In the genomic region with DNA sequence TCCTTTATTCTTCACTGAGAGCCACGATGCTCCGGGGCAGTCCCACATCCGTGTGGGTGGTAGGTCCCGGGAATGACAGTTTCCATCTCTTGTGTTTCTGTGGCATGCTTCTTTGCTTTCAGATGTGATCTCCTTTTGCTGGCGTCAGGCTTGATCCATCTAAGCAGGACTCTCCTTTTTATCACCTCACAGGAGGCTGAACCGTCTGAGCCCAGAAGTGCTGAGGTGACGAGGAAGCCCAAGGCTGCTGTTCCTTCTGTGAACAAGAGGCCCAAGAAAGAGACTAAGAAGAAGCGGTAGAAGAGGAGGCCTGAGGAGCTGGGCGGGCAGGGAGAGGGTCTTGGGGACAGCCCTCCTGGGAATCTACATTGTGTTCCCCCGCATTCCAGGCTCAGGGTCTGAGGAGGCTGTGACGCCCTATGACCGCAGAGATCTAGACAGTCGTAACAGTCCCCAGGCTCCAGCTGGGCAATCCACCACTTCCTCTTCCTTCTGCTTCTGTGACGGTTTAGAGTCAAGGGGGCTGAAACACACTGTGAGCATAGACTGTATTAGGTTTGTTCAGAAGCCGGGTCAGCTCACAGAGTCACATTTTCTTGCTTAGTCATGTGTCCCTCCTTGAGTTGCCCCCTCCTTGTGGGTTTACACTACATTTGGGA, we compare ENCODE assay signal across 9 cellular contexts. TPM values are rescaled to one million over a fixed set of nuclear protein-coding genes. Genes with fewer than 3 reads are reported as not detected.
DNase-seq lines count a peak whose midpoint lies in the region; ATAC-seq and TF ChIP-seq lines count a peak whose summit lies in the region.
"Had no signal": no experiment of that assay in that cellular context is flagged by ENCODE, and none has a peak within 500 bp of the region (broad histone marks: within the 10 kb centered on the region; RNA-seq: fewer than 3 reads in every experiment).

No MANE protein-coding gene starts in this region.

- CTCF ChIA-PET in naive thymus-derived CD4-positive, alpha-beta T cell (lab: Charles Lee): no interaction called here

- WGBS in heart left ventricle, 4 donors: 79 to 93% (median 88%) methylated on average over 15 of the region's 15 CpGs

- H3K36me3 ChIP-seq in heart left ventricle (peaks cover 0 to 27% (median 19%) of the 10 kb centered on the region in 9 donors), BE2C (peaks cover 22% of the 10 kb centered on the region)
- H3K36me3 ChIP-seq in naive thymus-derived CD4-positive, alpha-beta T cell (ENCODE audit: control insufficient read depth in 2 of 3, insufficient read depth in 3 of 3, low read length in 3 of 3): peaks cover 0 to 19% (median 0%) of the 10 kb centered on the region in 3 experiments
- H3K36me3 ChIP-seq: pancreas had no signal

- H3K27me3 Mint-ChIP-seq in activated T-cell treated with anti-CD3 and anti-CD28 coated beads, Interleukin-2, amount 50 U/mL, for 4 hours (ENCODE audit: low read depth): no peaks in the 10 kb centered on the region
- no peaks in the 10 kb centered on the region for H3K27me3 Mint-ChIP-seq in naive thymus-derived CD4-positive, alpha-beta T cell

- no peaks in the 10 kb centered on the region for H3K9me3 Mint-ChIP-seq in activated T-cell treated with anti-CD3 and anti-CD28 coated beads, Interleukin-2, amount 50 U/mL, for 4 hours
- no peaks in the 10 kb centered on the region for H3K9me3 Mint-ChIP-seq in naive thymus-derived CD4-positive, alpha-beta T cell

- no peaks in the 10 kb centered on the region for H3K27me3 ChIP-seq in heart left ventricle
- H3K27me3 ChIP-seq in naive thymus-derived CD4-positive, alpha-beta T cell (ENCODE audit: control insufficient read depth in 2 of 2, insufficient read depth in 2 of 2, low read length in 2 of 2): no peaks in the 10 kb centered on the region
- H3K27me3 ChIP-seq in BE2C: no peaks in the 10 kb centered on the region
- H3K27me3 ChIP-seq: pancreas had no signal

- H3K9me3 ChIP-seq in heart left ventricle: no peaks in the 10 kb centered on the region
- no peaks in the 10 kb centered on the region for H3K9me3 ChIP-seq in naive thymus-derived CD4-positive, alpha-beta T cell (ENCODE audit: control insufficient read depth in 2 of 3, low read length in 3 of 3)
- H3K9me3 ChIP-seq in BE2C: no peaks in the 10 kb centered on the region
- H3K9me3 ChIP-seq: pancreas had no signal

- POLR2A ChIA-PET in naive thymus-derived CD4-positive, alpha-beta T cell (lab: Charles Lee): interaction anchor here (0.6 kb wide), 1 partner anchor 26 kb away, joined by 3 read pairs; no protein-coding TSS in a partner anchor

- intact Hi-C loops in heart left ventricle (cut with DNase I): no loop called here
- intact Hi-C loops in Right ventricle myocardium inferior (cut with DNase I): no loop called here
- intact Hi-C loops in naive thymus-derived CD4-positive, alpha-beta T cell (cut with micrococcal nuclease): no loop called here

- DNase-seq in heart left ventricle (no peak), Right ventricle myocardium inferior (ENCODE audit: missing footprints) (no peak), NCI-H128 (lab: John Stamatoyannopoulos, UW; ENCODE audit: unreplicated experiment) (no peak), BE2C (no peak)
- no peak for DNase-seq in activated T-cell treated with anti-CD3 and anti-CD28 coated beads, Interleukin-2, amount 50 U/mL, for 4 hours
- DNase-seq in naive thymus-derived CD4-positive, alpha-beta T cell: peak in 6 of 9 donors; percentile 4 to 45 (median 20)
- no peak for DNase-seq in activated CD4-positive, alpha-beta T cell treated with anti-CD3 and anti-CD28 coated beads, Interleukin-2, amount 50 U/mL, for 4 hours
- DNase-seq: pancreas had no signal

- H3K4me3 ChIP-seq in heart left ventricle (no peak overlapping the region), BE2C (ENCODE audit: low read depth, low read length) (no peak overlapping the region)
- H3K4me3 ChIP-seq in naive thymus-derived CD4-positive, alpha-beta T cell (ENCODE audit: low read length): no peak overlapping the region
- H3K4me3 ChIP-seq: pancreas had no signal

- H3K27ac Mint-ChIP-seq in naive thymus-derived CD4-positive, alpha-beta T cell: peak overlapping the region; percentile 73 to 94 (median 89)

- no peak overlapping the region for H3K4me3 Mint-ChIP-seq in activated T-cell treated with anti-CD3 and anti-CD28 coated beads, Interleukin-2, amount 50 U/mL, for 4 hours
- H3K4me3 Mint-ChIP-seq in naive thymus-derived CD4-positive, alpha-beta T cell: peak overlapping the region in 5 of 10 donors; percentile 1 to 50 (median 5)

- peaks cover 13% of the 10 kb centered on the region for H3K36me3 Mint-ChIP-seq in activated T-cell treated with anti-CD3 and anti-CD28 coated beads, Interleukin-2, amount 50 U/mL, for 4 hours (ENCODE audit: insufficient read depth)
- peaks cover 0 to 11% (median 3%) of the 10 kb centered on the region in 5 donors for H3K36me3 Mint-ChIP-seq in naive thymus-derived CD4-positive, alpha-beta T cell

- TF ChIP-seq CTCF in heart left ventricle (IDR thresholded peaks at IDR 0.05) (no peak), BE2C (IDR thresholded peaks at IDR 0.05; ENCODE audit: low read depth, low read length) (no peak)

- H3K4me1 Mint-ChIP-seq in activated T-cell treated with anti-CD3 and anti-CD28 coated beads, Interleukin-2, amount 50 U/mL, for 4 hours (ENCODE audit: low read depth): peaks cover 24% of the 10 kb centered on the region
- peaks cover 16 to 42% (median 35%) of the 10 kb centered on the region in 7 donors for H3K4me1 Mint-ChIP-seq in naive thymus-derived CD4-positive, alpha-beta T cell

- ATAC-seq in heart left ventricle (peak in 1 of 4 donors; percentile 6), Right ventricle myocardium inferior (no peak), HG03432 (IDR thresholded peaks at IDR 0.05; ENCODE audit: unreplicated experiment) (peak; percentile 72)
- ATAC-seq in activated T-cell treated with anti-CD3 and anti-CD28 coated beads, Interleukin-2, amount 50 U/mL, for 4 hours: peak; percentile 35 to 43
- peak; percentile 91 for ATAC-seq in naive thymus-derived CD4-positive, alpha-beta T cell

- TF ChIP-seq POLR2A in heart left ventricle (IDR thresholded peaks at IDR 0.05): no peak

- H3K4me1 ChIP-seq in heart left ventricle (peaks cover 0 to 49% (median 27%) of the 10 kb centered on the region in 12 donors), BE2C (peaks cover 33% of the 10 kb centered on the region)
- H3K4me1 ChIP-seq in naive thymus-derived CD4-positive, alpha-beta T cell (ENCODE audit: control insufficient read depth in 2 of 2, insufficient read depth in 2 of 2, low read length in 2 of 2): peaks cover 0 to 6% of the 10 kb centered on the region in 2 donors
- H3K4me1 ChIP-seq: pancreas had no signal

- H3K27ac ChIP-seq in heart left ventricle: peak overlapping the region in 11 of 12 donors; percentile 73 to 93 (median 83)
- peak overlapping the region; percentile 57 for H3K27ac ChIP-seq in naive thymus-derived CD4-positive, alpha-beta T cell (ENCODE audit: low read depth, low read length)

RNA-seq across cellular contexts. Expression of a gene that starts 26.8 kb away (rescaled TPM):
- total RNA-seq in heart left ventricle (10 to 100 TPM; 14.0 to 25.6 (median 20.4) TPM), Right ventricle myocardium inferior (20.7 TPM)
- 10 to 100 TPM; 19.2 to 54.9 TPM for polyA plus RNA-seq in heart left ventricle
- 10 to 100 TPM; 15.3 to 16.6 (median 15.7) TPM for total RNA-seq in activated T-cell treated with anti-CD3 and anti-CD28 coated beads, Interleukin-2, amount 50 U/mL, for 4 hours
- 10 to 100 TPM in 3 of 5 experiments, 1 to 10 TPM in 2; 4.2 to 12.3 (median 11.5) TPM for total RNA-seq in naive thymus-derived CD4-positive, alpha-beta T cell
- 10 to 100 TPM; 21.2 to 28.4 TPM for polyA plus RNA-seq in naive thymus-derived CD4-positive, alpha-beta T cell
- 51.0 TPM for polyA plus RNA-seq in BE2C (2012; ENCODE audit: insufficient read depth, insufficient read length, low read depth)

RNA-seq across cellular contexts. Expression of a gene that starts 29.7 kb away (rescaled TPM):
- total RNA-seq in heart left ventricle: 10 to 100 TPM in 1 of 9 donors, 1 to 10 TPM in 8; 3.0 to 19.9 (median 5.2) TPM
- 1 to 10 TPM; 2.5 to 3.0 TPM for polyA plus RNA-seq in heart left ventricle
- total RNA-seq in Right ventricle myocardium inferior: 6.0 TPM
- total RNA-seq in activated T-cell treated with anti-CD3 and anti-CD28 coated beads, Interleukin-2, amount 50 U/mL, for 4 hours: 1 to 10 TPM; 2.8 to 4.7 (median 3.8) TPM
- total RNA-seq in naive thymus-derived CD4-positive, alpha-beta T cell: 10 to 100 TPM in 1 of 5 experiments, 1 to 10 TPM in 4; 2.8 to 26.6 (median 4.4) TPM
- polyA plus RNA-seq in naive thymus-derived CD4-positive, alpha-beta T cell: under 1 TPM; 0.63 to 0.82 TPM
- 12.5 TPM for polyA plus RNA-seq in BE2C (2012; ENCODE audit: insufficient read depth, insufficient read length, low read depth)

RNA-seq across cellular contexts. Expression of a gene that starts 54.6 kb away (rescaled TPM):
- not detected for total RNA-seq in heart left ventricle
- not detected for polyA plus RNA-seq in heart left ventricle
- total RNA-seq in Right ventricle myocardium inferior: not detected
- not detected for total RNA-seq in activated T-cell treated with anti-CD3 and anti-CD28 coated beads, Interleukin-2, amount 50 U/mL, for 4 hours
- total RNA-seq in naive thymus-derived CD4-positive, alpha-beta T cell: not detected
- polyA plus RNA-seq in naive thymus-derived CD4-positive, alpha-beta T cell: not detected
- polyA plus RNA-seq in BE2C (2012; ENCODE audit: insufficient read depth, insufficient read length, low read depth): not detected
- total RNA-seq: pancreas had no signal

Comparison
In these comparisons a context has a peak if more than half of its experiments do, and no peak if none do; other contexts are left out.
1. DNase-seq: peak in naive thymus-derived CD4-positive, alpha-beta T cell (6 of 9); none in heart left ventricle (0 of 5), Right ventricle myocardium inferior (single experiment), activated T-cell treated with anti-CD3 and anti-CD28 coated beads, Interleukin-2, amount 50 U/mL, for 4 hours (single experiment), NCI-H128 (single experiment), BE2C (single experiment) and activated CD4-positive, alpha-beta T cell treated with anti-CD3 and anti-CD28 coated beads, Interleukin-2, amount 50 U/mL, for 4 hours (0 of 2).